In genomic region chr17:47287639-47288038, GRCh38 we compare ENCODE assay signal across 24 cellular contexts. TPM values are rescaled to one million over a fixed set of nuclear protein-coding genes. Genes with fewer than 3 reads are reported as not detected.
"Had no signal": no experiment of that assay in that cellular context is flagged by ENCODE, and none has a peak within 500 bp of the region (broad histone marks: within the 10 kb centered on the region; RNA-seq: fewer than 3 reads in every experiment).

No MANE protein-coding gene starts in this region.

- FAIRE-seq: kidney had no signal

- DNase-seq: activated CD4-positive, alpha-beta T cell treated with anti-CD3 and anti-CD28 coated beads, Interleukin-2, amount 10 ng/mL, durations not matched to agents 7 days and 5 days; activated CD4-positive, CD25-positive, alpha-beta regulatory T cell treated with anti-CD3 and anti-CD28 coated beads, Interleukin-2, amount 50 U/mL, for 72 hours; activated CD8-positive, alpha-beta memory T cell treated with anti-CD3 and anti-CD28 coated beads, Interleukin-2, amount 10 ng/mL, durations not matched to agents 7 days and 5 days; activated CD8-positive, alpha-beta T cell treated with anti-CD3 and anti-CD28 coated beads for 36 hours; activated gamma-delta T cell; anterior cingulate cortex; central memory CD4-positive, alpha-beta T cell; dermis blood vessel endothelial cell; effector CD8-positive, alpha-beta T cell; foreskin melanocyte; kidney; naive thymus-derived CD8-positive, alpha-beta T cell; retina; sigmoid colon; stimulated activated CD4-positive, alpha-beta T cell treated with anti-CD3 and anti-CD28 coated beads, Interleukin-15, amount 100 ng/mL, for 24 hours; stimulated activated CD8-positive, alpha-beta memory T cell treated with anti-CD3 and anti-CD28 coated beads, Interleukin-4, amount 100 ng/mL, for 48 hours; stimulated activated naive CD4-positive, alpha-beta T cell treated with Interleukin-2 at 50 U/mL for 16 hours; upper lobe of left lung had no signal

- H3K9me3 ChIP-seq: sigmoid colon, thoracic aorta, upper lobe of left lung had no signal

- H3K4me3 ChIP-seq: lung, sigmoid colon, smooth muscle cell, thoracic aorta, upper lobe of left lung had no signal

- H3K36me3 ChIP-seq: upper lobe of left lung had no signal

- H3K4me1 ChIP-seq: sigmoid colon, upper lobe of left lung had no signal

- H3K27ac ChIP-seq: sigmoid colon, upper lobe of left lung, VCaP had no signal

- H3K27me3 ChIP-seq: sigmoid colon, upper lobe of left lung had no signal

RNA-seq across cellular contexts. Expression of gene ITGB3, which starts 34.0 kb away (rescaled TPM):
- total RNA-seq: activated CD8-positive, alpha-beta T cell treated with anti-CD3 and anti-CD28 coated beads for 36 hours; activated T-helper 1 cell treated with anti-CD3 and anti-CD28 coated beads, Interleukin-12 subunit alpha, Interleukin-12 subunit beta, Interleukin-2, Interleukin-4 antibody, amounts not matched to agents 30 ng/mL and 10 ng/mL and 1 ng/mL, durations not matched to agents 14 hours and 24 hours and 36 hours; naive thymus-derived CD8-positive, alpha-beta T cell; progenitor cell of endocrine pancreas had no signal
- polyA plus RNA-seq: naive thymus-derived CD8-positive, alpha-beta T cell had no signal
